ENCODE assay signal across 10 cellular contexts in the genomic region with DNA sequence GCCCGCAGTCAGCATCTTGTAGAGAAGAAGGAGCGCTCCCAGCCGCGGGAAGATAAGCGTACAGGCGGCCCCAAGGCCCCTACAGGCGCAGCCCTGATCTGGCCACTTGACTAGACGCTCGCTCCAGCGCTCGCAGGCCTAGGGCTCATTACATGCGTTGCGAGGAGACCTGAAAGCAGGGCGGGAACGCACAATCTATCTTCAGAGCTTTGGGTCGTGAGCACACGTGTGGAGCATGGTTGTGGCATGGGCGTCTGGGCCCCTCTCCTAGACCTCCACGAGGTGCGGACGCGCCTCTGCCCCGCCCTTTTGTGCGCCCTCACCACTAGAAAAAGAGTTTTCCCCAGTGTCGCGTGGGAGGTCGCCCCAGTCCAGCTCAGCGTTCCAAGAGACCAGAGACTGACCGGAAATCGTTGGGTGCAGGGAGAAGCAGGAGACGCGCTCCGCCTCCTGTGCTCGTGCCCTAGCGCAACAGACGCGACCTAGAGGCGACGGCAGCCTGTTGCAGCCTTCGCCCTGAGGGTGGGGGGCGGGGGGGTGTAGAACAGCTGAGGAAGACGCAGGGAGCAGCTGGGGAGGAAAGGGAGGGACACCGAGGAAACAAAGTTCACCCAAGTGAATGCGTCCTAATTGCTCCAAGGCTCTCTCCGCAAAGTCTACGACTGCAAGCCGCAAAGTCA. TPM values are rescaled to one million over a fixed set of nuclear protein-coding genes. Genes with fewer than 3 reads are reported as not detected.
DNase-seq lines count a peak whose midpoint lies in the region; ATAC-seq and TF ChIP-seq lines count a peak whose summit lies in the region.
"Had no signal": no experiment of that assay in that cellular context is flagged by ENCODE, and none has a peak within 500 bp of the region (broad histone marks: within the 10 kb centered on the region; RNA-seq: fewer than 3 reads in every experiment).

No MANE protein-coding gene starts in this region.

- H3K27me3 ChIP-seq in transverse colon = peaks cover 55% of the 10 kb centered on the region

- intact Hi-C loops in activated CD4-positive, alpha-beta T cell treated with anti-CD3 and anti-CD28 coated beads for 36 hours (cut with DNase I, micrococcal nuclease) = no loop called here
- intact Hi-C loops in transverse colon (cut with DNase I; ENCODE audit: low total_unique reads) = no loop called here

- peaks cover 0 to 30% (median 20%) of the 10 kb centered on the region in 4 donors for H3K4me1 ChIP-seq in transverse colon

- 52% methylated on average over 20 to 47 of the region's 47 CpGs for WGBS in transverse colon (ENCODE audit: low coverage in 1 of 2), 2 donors

- CTCF ChIA-PET in activated CD4-positive, alpha-beta T cell treated with anti-CD3 and anti-CD28 coated beads for 36 hours (lab: Charles Lee) = interaction anchor here (0.6 to 1.5 kb wide), 4 partner anchors 14 to 267 kb away, joined by 3 read pairs; no protein-coding TSS in a partner anchor

- POLR2A ChIA-PET in activated CD4-positive, alpha-beta T cell treated with anti-CD3 and anti-CD28 coated beads for 36 hours (lab: Charles Lee) = interaction anchor here (0.7 kb wide), 1 partner anchor 11 kb away, joined by 3 read pairs; no protein-coding TSS in a partner anchor

- in situ Hi-C loops in transverse colon (cut with MboI; ENCODE audit: low pct_ligation_motif_present in 1 of 4, low pct_unique_long_range_greater_than_20kb in 1 of 4, low sequenced_read_pairs in 3 of 4) = no loop called here

- H3K9me3 Mint-ChIP-seq in activated CD4-positive, alpha-beta T cell treated with anti-CD3 and anti-CD28 coated beads for 36 hours (ENCODE audit: low read depth) = no peaks in the 10 kb centered on the region

- peak; percentile 34 for DNase-seq in activated CD4-positive, alpha-beta T cell treated with anti-CD3 and anti-CD28 coated beads for 36 hours
- no peak for DNase-seq in activated CD4-positive, alpha-beta T cell treated with anti-CD3 and anti-CD28 coated beads for 4 hours
- DNase-seq in ecto neural progenitor cell (ENCODE audit: low spot score) = peak; percentile 61
- DNase-seq in medulla oblongata (ENCODE audit: extremely low spot score) = peak; percentile 3
- peak; percentile 31 for DNase-seq in transverse colon
- DNase-seq in effector CD4-positive, alpha-beta T cell = no peak

- H3K36me3 Mint-ChIP-seq in activated CD4-positive, alpha-beta T cell treated with anti-CD3 and anti-CD28 coated beads for 36 hours (ENCODE audit: low read depth) = peaks cover 23% of the 10 kb centered on the region

- TF ChIP-seq CTCF in transverse colon (IDR thresholded peaks at IDR 0.05) = peak in 1 of 5 experiments; percentile 36

- peak; percentile 50 for ATAC-seq in activated CD4-positive, alpha-beta T cell treated with anti-CD3 and anti-CD28 coated beads for 36 hours
- ATAC-seq in HG03571 (IDR thresholded peaks at IDR 0.05; ENCODE audit: unreplicated experiment) = no peak
- ATAC-seq in HG03460 (IDR thresholded peaks at IDR 0.05; ENCODE audit: unreplicated experiment) = no peak

- TF ChIP-seq EP300 in transverse colon (IDR thresholded peaks at IDR 0.05; ENCODE audit: low read depth) = no peak

- H3K27ac Mint-ChIP-seq in activated CD4-positive, alpha-beta T cell treated with anti-CD3 and anti-CD28 coated beads for 36 hours = no peak overlapping the region

- TF ChIP-seq POLR2A in transverse colon (IDR thresholded peaks at IDR 0.05) = no peak

- peak overlapping the region; percentile 63 for H3K4me3 Mint-ChIP-seq in activated CD4-positive, alpha-beta T cell treated with anti-CD3 and anti-CD28 coated beads for 36 hours

- H3K27ac ChIP-seq in transverse colon = peak overlapping the region; percentile 51 to 64 (median 55)
- H3K27ac ChIP-seq: BLaER1 treated with 17β-estradiol and CSF1 and Interleukin-3, amounts not matched to agents 10 nM and 100 nM; KMS-11 had no signal

- H3K4me3 ChIP-seq in transverse colon = peak overlapping the region in 3 of 4 donors; percentile 18 to 54 (median 30)
- H3K4me3 ChIP-seq: BLaER1 treated with 17β-estradiol and CSF1 and Interleukin-3, amounts not matched to agents 10 nM and 100 nM had no signal

- H3K4me1 Mint-ChIP-seq in activated CD4-positive, alpha-beta T cell treated with anti-CD3 and anti-CD28 coated beads for 36 hours = peaks cover 40% of the 10 kb centered on the region

- no peaks in the 10 kb centered on the region for H3K36me3 ChIP-seq in transverse colon
- H3K36me3 ChIP-seq: BLaER1 treated with 17β-estradiol and CSF1 and Interleukin-3, amounts not matched to agents 10 nM and 100 nM had no signal

- no peaks in the 10 kb centered on the region for H3K9me3 ChIP-seq in transverse colon

- peaks cover 74% of the 10 kb centered on the region for H3K27me3 Mint-ChIP-seq in activated CD4-positive, alpha-beta T cell treated with anti-CD3 and anti-CD28 coated beads for 36 hours

RNA-seq across cellular contexts. Expression of a gene that starts 12.6 kb away (rescaled TPM):
- 10 to 100 TPM; 19.1 to 23.0 TPM for total RNA-seq in activated CD4-positive, alpha-beta T cell treated with anti-CD3 and anti-CD28 coated beads for 36 hours
- total RNA-seq in transverse colon = 1 to 10 TPM; 2.9 to 7.4 (median 4.1) TPM

Comparison
In these comparisons a context has a peak if more than half of its experiments do, and no peak if none do; other contexts are left out.
1. DNase-seq: peak in activated CD4-positive, alpha-beta T cell treated with anti-CD3 and anti-CD28 coated beads for 36 hours (single experiment), ecto neural progenitor cell (single experiment), medulla oblongata (single experiment) and transverse colon (single experiment); none in activated CD4-positive, alpha-beta T cell treated with anti-CD3 and anti-CD28 coated beads for 4 hours (0 of 2) and effector CD4-positive, alpha-beta T cell (single experiment).